24 cellular contexts compared by ENCODE assay signal in genomic region chr5:6447384-6448140, GRCh38. TPM values are rescaled to one million over a fixed set of nuclear protein-coding genes. Genes with fewer than 3 reads are reported as not detected.
A peak's percentile ranks its signal among the peaks of the same experiment; 100 is the strongest.
DNase-seq lines count a peak whose midpoint lies in the region; ATAC-seq, FAIRE-seq and TF ChIP-seq lines count a peak whose summit lies in the region.
"Had no signal": no experiment of that assay in that cellular context is flagged by ENCODE, and none has a peak within 500 bp of the region (broad histone marks: within the 10 kb centered on the region; RNA-seq: fewer than 3 reads in every experiment).

No MANE protein-coding gene starts in this region.

- H2AFZ ChIP-seq in GM12878 (ENCODE audit: control insufficient read depth, low read depth, low read length) = no peak overlapping the region

- H3K36me3 ChIP-seq in GM12878 (ENCODE audit: control insufficient read depth in 2 of 2, insufficient read depth in 2 of 2, low read length in 1 of 2) = no peaks in the 10 kb centered on the region
- H3K36me3 ChIP-seq: MG63, Peyer's patch had no signal

- FAIRE-seq in HTR-8/SVneo (lab: Jason Lieb, UNC) = peak; percentile 100
- peak; percentile 73 for FAIRE-seq in GM12878 (lab: Jason Lieb, UNC)
- FAIRE-seq in urothelium cell line (lab: Jason Lieb, UNC) = peak; percentile 100

- no TSS peak for BruUV-seq in GM12878 (replicated peaks; lab: Mats Ljungman, UMichigan)

- ATAC-seq in GM12878 = no peak
- ATAC-seq in HG02763 (IDR thresholded peaks at IDR 0.05; ENCODE audit: unreplicated experiment) = no peak
- ATAC-seq: HCT116 had no signal

- no peak overlapping the region for H3K4me3 ChIP-seq in GM12878
- H3K4me3 ChIP-seq: MG63, Peyer's patch had no signal

- intact Hi-C loops in GM12878 (cut with micrococcal nuclease; ENCODE audit: unreplicated experiment) = no loop called here

- no peak overlapping the region for H3K27ac ChIP-seq in GM12878 (ENCODE audit: control insufficient read depth, insufficient read depth)
- H3K27ac ChIP-seq: Peyer's patch had no signal

- TF ChIP-seq POLR2A in GM12878 (IDR thresholded peaks at IDR 0.05; ENCODE audit: low read depth, low read length) = no peak

- no peaks in the 10 kb centered on the region for H3K79me2 ChIP-seq in GM12878 (ENCODE audit: control insufficient read depth, insufficient read depth, low read length)

- TF ChIP-seq EP300 in GM12878 (IDR thresholded peaks at IDR 0.05; ENCODE audit: borderline replicate concordance in 1 of 2, control insufficient read depth in 1 of 2, low read depth in 2 of 2, low read length in 2 of 2) = no peak

- no peaks in the 10 kb centered on the region; the same call in 1 of the 2 replicates for H4K20me1 ChIP-seq in GM12878 (ENCODE audit: control insufficient read depth, insufficient read depth)

- RAD21 ChIA-PET in GM12878 (lab: Charles Lee; ENCODE audit: unreplicated experiment) = no interaction called here

- H3K9ac ChIP-seq in GM12878 (ENCODE audit: control insufficient read depth, insufficient read depth, low read length) = no peak overlapping the region

- H3K9me3 ChIP-seq in GM12878 (replicated peaks; ENCODE audit: control insufficient read depth, insufficient read depth, low read length) = no peaks in the 10 kb centered on the region; the same call in 2 of the 3 replicates
- H3K9me3 ChIP-seq: Peyer's patch had no signal

- no peaks in the 10 kb centered on the region for H3K4me1 ChIP-seq in GM12878 (ENCODE audit: control insufficient read depth, insufficient read depth, low read length)

- no peak for TF ChIP-seq CTCF in GM12878 (IDR thresholded peaks at IDR 0.05 in 2 of 3, conservative IDR thresholded peaks at IDR 0.05 in 1 of 3; ENCODE audit: control insufficient read depth in 2 of 3, extremely low read depth in 1 of 3, insufficient read depth in 1 of 3, low read depth in 3 of 3, low read length in 3 of 3)

- DNase-seq in HTR-8/SVneo (ENCODE audit: insufficient read length, low spot score) (no peak), GM12878 (ENCODE audit: low read depth, low spot score) (no peak), mesenteric fat pad (ENCODE audit: low spot score) (peak; percentile 28), urothelium cell line (ENCODE audit: low spot score) (no peak), superior temporal gyrus (ENCODE audit: extremely low spot score) (no peak)
- DNase-seq in activated naive CD4-positive, alpha-beta T cell treated with anti-CD3 and anti-CD28 coated beads, Interleukin-2, amount 50 U/mL, for 16 hours = no peak
- DNase-seq: C1 segment of cervical spinal cord; CD4-positive, alpha-beta memory T cell; COR-L47; GOT3; KG1; MG63; NCI-H1048; NCI-H1694 treated with DMSO at 0.1 percent for 48 hours; NCI-H2081; NCI-H2227 treated with DMSO at 0.1 percent for 48 hours; NCI-H69; OCI-M1; Peyer's patch; SHP77 treated with DMSO at 0.1 percent for 48 hours had no signal

- CTCF ChIA-PET in GM12878 (lab: Yijun Ruan, JAX) = no interaction called here

- H3K27me3 ChIP-seq in GM12878 (replicated peaks in 1 of 2; ENCODE audit: control insufficient read depth in 2 of 2, insufficient read depth in 2 of 2, low read length in 1 of 2) = peaks cover 4 to 15% of the 10 kb centered on the region in 2 experiments
- H3K27me3 ChIP-seq: Peyer's patch had no signal

- in situ Hi-C loops in GM12878 (cut with MboI) = no loop called here

- SMC1A ChIA-PET in GM12878 (lab: Charles Lee; ENCODE audit: uncharacterized antibody, unreplicated experiment) = no interaction called here

- 91% methylated on average over 6 of the region's 7 CpGs for WGBS in GM12878 (ENCODE audit: insufficient coverage, insufficient replicate concordance, low lambda C conversion rate, missing lambda C conversion rate)

- POLR2A ChIA-PET in GM12878 (lab: Charles Lee) = no interaction called here

- no peak overlapping the region for H3K4me2 ChIP-seq in GM12878 (ENCODE audit: control insufficient read depth, insufficient read depth)

- no peak for TF ChIP-seq RAD21 in GM12878 (IDR thresholded peaks at IDR 0.05; ENCODE audit: insufficient read depth, low read depth, low read length)

TF ChIP-seq in GM12878, 131 proteins besides CTCF, POLR2A, EP300 and RAD21:
- TF ChIP-seq, protein P1, sequence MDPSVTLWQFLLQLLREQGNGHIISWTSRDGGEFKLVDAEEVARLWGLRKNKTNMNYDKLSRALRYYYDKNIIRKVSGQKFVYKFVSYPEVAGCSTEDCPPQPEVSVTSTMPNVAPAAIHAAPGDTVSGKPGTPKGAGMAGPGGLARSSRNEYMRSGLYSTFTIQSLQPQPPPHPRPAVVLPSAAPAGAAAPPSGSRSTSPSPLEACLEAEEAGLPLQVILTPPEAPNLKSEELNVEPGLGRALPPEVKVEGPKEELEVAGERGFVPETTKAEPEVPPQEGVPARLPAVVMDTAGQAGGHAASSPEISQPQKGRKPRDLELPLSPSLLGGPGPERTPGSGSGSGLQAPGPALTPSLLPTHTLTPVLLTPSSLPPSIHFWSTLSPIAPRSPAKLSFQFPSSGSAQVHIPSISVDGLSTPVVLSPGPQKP (IDR thresholded peaks at IDR 0.05; ENCODE audit: low read depth, low read length) = no peak
- peak; percentile 6; the same call in 1 of the 2 replicates for TF ChIP-seq IRF5 (IDR thresholded peaks at IDR 0.05; ENCODE audit: borderline replicate concordance)

RNA-seq across cellular contexts. Expression of gene UBE2QL1, which starts 1.1 kb away (rescaled TPM):
- total RNA-seq in GM12878 (2013; cell fraction: nucleolus; rRNA removed) = 0.27 and 0.29 TPM in 2 replicates
- total RNA-seq in GM12878 (2014; rRNA removed) (not detected in 2 replicates), GM12878 (2014; rRNA removed; fragmentation: Illumina TruSeq; extraction: Trizol) (0.04 TPM in 1 of 2 replicates, not detected in the other), GM12878 (2021) (0.05 TPM in 1 of 2 replicates, not detected in the other), mesenteric fat pad (0.61 TPM)
- polyA plus RNA-seq in GM12878 (2011; ENCODE audit: low read depth) = 0.21 TPM
- polyA plus RNA-seq in GM12878 (2011; rRNA removed) (0.49 and 0.62 TPM in 2 replicates), GM12878 (2014; fragmentation: Illumina TruSeq; extraction: Trizol) (0.03 TPM in 1 of 2 replicates, not detected in the other), GM12878 (2014; fragmentation: Nextera tagmentation; extraction: Ambion mirVana) (under 1 TPM in 1 of 2 experiments, not detected in 1; 0.04 TPM), GM12878 (2014; rRNA removed) (0.06 TPM in 1 of 2 replicates, not detected in the other), GM12878 (2016; fragmentation: Nextera tagmentation; extraction: Ambion mirVana) (not detected)
- 0.52 and 0.75 TPM in 2 replicates for polyA plus RNA-seq in GM12878 (2011; cell fraction: cytosol; rRNA removed)
- polyA plus RNA-seq in GM12878 (2011; cell fraction: nucleus; rRNA removed) = 0.47 and 0.52 TPM in 2 replicates
- polyA plus RNA-seq in GM12878 (2012) = 0.30 and 0.73 TPM in 2 replicates
- 0.46 and 0.51 TPM in 2 replicates for polyA minus RNA-seq in GM12878 (2011; rRNA and poly(A)+ RNA removed)
- not detected in 2 replicates for polyA minus RNA-seq in GM12878 (2011; cell fraction: cytosol; rRNA and poly(A)+ RNA removed)
- 0.24 and 0.38 TPM in 2 replicates for polyA minus RNA-seq in GM12878 (2011; cell fraction: nucleus; rRNA and poly(A)+ RNA removed)
- total RNA-seq: CD4-positive, alpha-beta memory T cell; G401; HT-29 had no signal
- polyA plus RNA-seq: CD4-positive, alpha-beta memory T cell had no signal
